ENCODE assay signal across 10 cellular contexts in the genomic region with DNA sequence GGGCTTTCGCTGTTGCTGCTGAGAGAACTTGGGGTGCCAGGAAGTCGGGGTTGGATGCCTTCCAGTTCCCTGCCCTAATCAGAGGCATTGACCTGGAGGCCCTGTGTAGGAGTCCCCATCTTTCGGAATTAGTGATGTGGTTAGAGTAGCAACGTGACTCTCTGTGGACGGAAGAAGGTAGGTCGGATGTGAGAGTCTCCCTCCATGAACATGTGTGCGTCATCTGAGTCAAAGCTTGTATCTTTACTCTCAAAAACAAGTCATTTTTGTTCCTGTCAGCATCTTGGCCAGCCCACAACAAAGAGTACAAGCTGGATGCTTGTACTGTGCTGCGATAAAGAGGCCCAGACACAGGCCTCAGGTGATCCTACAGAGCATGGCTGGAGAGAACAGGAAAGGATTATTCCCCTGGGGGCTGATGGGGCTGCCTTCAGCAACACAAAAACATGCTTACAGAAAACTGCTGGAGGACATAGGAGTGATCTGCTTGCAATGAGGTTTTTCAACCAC. TPM values are rescaled to one million over a fixed set of nuclear protein-coding genes. Genes with fewer than 3 reads are reported as not detected.
DNase-seq lines count a peak whose midpoint lies in the region; ATAC-seq, FAIRE-seq and TF ChIP-seq lines count a peak whose summit lies in the region.
"Had no signal": no experiment of that assay in that cellular context is flagged by ENCODE, and none has a peak within 500 bp of the region (broad histone marks: within the 10 kb centered on the region; RNA-seq: fewer than 3 reads in every experiment).

No MANE protein-coding gene starts in this region.

- H3K4me1 ChIP-seq in right lobe of liver (no peaks in the 10 kb centered on the region), HepG2 (ENCODE audit: insufficient read depth, low read length) (no peaks in the 10 kb centered on the region)

- no TSS peak for BruUV-seq in HepG2 (replicated peaks; lab: Mats Ljungman, UMichigan)

- H3K4me2 ChIP-seq in HepG2 (ENCODE audit: low read depth, low read length): no peak overlapping the region

- no peaks in the 10 kb centered on the region for H3K79me2 ChIP-seq in HepG2 (ENCODE audit: insufficient read depth, low read length)

- H3K36me3 ChIP-seq in right lobe of liver (no peaks in the 10 kb centered on the region), HepG2 (replicated peaks in 1 of 2; ENCODE audit: control insufficient read depth in 1 of 2, insufficient read depth in 2 of 2, low read length in 2 of 2) (no peaks in the 10 kb centered on the region)

- H3K9me3 ChIP-seq in right lobe of liver (no peaks in the 10 kb centered on the region), HepG2 (ENCODE audit: low read length) (no peaks in the 10 kb centered on the region)

- no peak overlapping the region for H3K9ac ChIP-seq in HepG2 (ENCODE audit: insufficient read depth, low read depth, low read length)

- no peak for FAIRE-seq in HepG2 (lab: Jason Lieb, UNC)
- FAIRE-seq: keratinocyte had no signal

- POLR2A ChIA-PET in HepG2 (lab: Yijun Ruan, JAX): no interaction called here

- TF ChIP-seq POLR2A in right lobe of liver (IDR thresholded peaks at IDR 0.05): no peak
- TF ChIP-seq POLR2A in HepG2 (IDR thresholded peaks at IDR 0.05; ENCODE audit: insufficient read depth in 1 of 2, low read depth in 2 of 2, low read length in 2 of 2): no peak
- TF ChIP-seq POLR2A in erythroblast (IDR thresholded peaks at IDR 0.05; ENCODE audit: low read length): no peak

- H2AFZ ChIP-seq in HepG2 (ENCODE audit: low read length): no peak overlapping the region

- DNase-seq in right lobe of liver (no peak), HepG2 (ENCODE audit: low spot score) (no peak), activated T-helper 1 cell treated with Interleukin-2 at 50 U/mL for 16 hours (ENCODE audit: low read depth) (peak; percentile 64), erythroblast (lab: John Stamatoyannopoulos, UW) (no peak), pons (ENCODE audit: low spot score) (no peak), amniotic stem cell (lab: John Stamatoyannopoulos, UW) (no peak)
- peak; percentile 42 to 67 (median 66) for DNase-seq in stimulated activated CD4-positive, alpha-beta T cell treated with anti-CD3 and anti-CD28 coated beads, TNF-alpha, amount 100 ng/mL, for 24 hours (ENCODE audit: low read depth in 3 of 3)

- CTCF ChIA-PET in HepG2 (lab: Yijun Ruan, JAX; ENCODE audit: low intra/inter-chr PET ratio, low total read pairs): no interaction called here

- TF ChIP-seq RAD21 in HepG2 (CRISPR knock-in tag; IDR thresholded peaks at IDR 0.05): no peak

- H3K27ac ChIP-seq in right lobe of liver (no peak overlapping the region), HepG2 (ENCODE audit: extremely low read length, insufficient read depth, low read length) (no peak overlapping the region)

- H3K4me3 ChIP-seq in right lobe of liver: no peak overlapping the region
- H3K4me3 ChIP-seq in HepG2 (replicated peaks in 1 of 3; ENCODE audit: insufficient read depth in 1 of 3, low read depth in 2 of 3, low read length in 3 of 3): no peak overlapping the region

- intact Hi-C loops in right lobe of liver (cut with DNase I): no loop called here
- intact Hi-C loops in HepG2 (cut with micrococcal nuclease; ENCODE audit: unreplicated experiment): no loop called here

- TF ChIP-seq EP300 in HepG2 (IDR thresholded peaks at IDR 0.05; ENCODE audit: low read depth in 2 of 2, low read length in 2 of 2) (no peak), HepG2 (CRISPR knock-in tag; IDR thresholded peaks at IDR 0.05; ENCODE audit: borderline replicate concordance) (no peak)

- H3K27me3 ChIP-seq in right lobe of liver: no peaks in the 10 kb centered on the region
- H3K27me3 ChIP-seq in HepG2 (ENCODE audit: control insufficient read depth in 1 of 2, insufficient read depth in 2 of 2, low read length in 2 of 2): peaks cover 2 to 7% of the 10 kb centered on the region in 2 experiments; a peak in 1 of 5 replicates

- 62% methylated on average over 6 of the region's 8 CpGs for WGBS in right lobe of liver (ENCODE audit: insufficient coverage, low coverage, low lambda C conversion rate, missing lambda C conversion rate)
- WGBS in HepG2 (ENCODE audit: low lambda C conversion rate): 19% methylated on average over 8 of the region's 8 CpGs

- ATAC-seq in right lobe of liver (peak; percentile 17 to 55 (median 48)), HepG2 (no peak), HG03575 (IDR thresholded peaks at IDR 0.05; ENCODE audit: extremely low read depth, insufficient number of reproducible peaks, low FRiP score, unreplicated experiment) (peak; percentile 87)

- H4K20me1 ChIP-seq in HepG2 (ENCODE audit: insufficient read depth, low read length): no peaks in the 10 kb centered on the region

- in situ Hi-C loops in HepG2 (cut with HindIII; ENCODE audit: extremely low pct_ligation_motif_present, low pct_unique_long_range_greater_than_20kb): no loop called here

- no peak for TF ChIP-seq CTCF in right lobe of liver (IDR thresholded peaks at IDR 0.05)
- TF ChIP-seq CTCF in HepG2 (CRISPR knock-in tag; IDR thresholded peaks at IDR 0.05): no peak

TF ChIP-seq in HepG2, 621 proteins besides CTCF, POLR2A, EP300 and RAD21 (continues in another document):
- TF ChIP-seq MED8 (CRISPR knock-in tag; IDR thresholded peaks at IDR 0.05; ENCODE audit: insufficient replicate concordance): no peak
- TF ChIP-seq, protein P1, sequence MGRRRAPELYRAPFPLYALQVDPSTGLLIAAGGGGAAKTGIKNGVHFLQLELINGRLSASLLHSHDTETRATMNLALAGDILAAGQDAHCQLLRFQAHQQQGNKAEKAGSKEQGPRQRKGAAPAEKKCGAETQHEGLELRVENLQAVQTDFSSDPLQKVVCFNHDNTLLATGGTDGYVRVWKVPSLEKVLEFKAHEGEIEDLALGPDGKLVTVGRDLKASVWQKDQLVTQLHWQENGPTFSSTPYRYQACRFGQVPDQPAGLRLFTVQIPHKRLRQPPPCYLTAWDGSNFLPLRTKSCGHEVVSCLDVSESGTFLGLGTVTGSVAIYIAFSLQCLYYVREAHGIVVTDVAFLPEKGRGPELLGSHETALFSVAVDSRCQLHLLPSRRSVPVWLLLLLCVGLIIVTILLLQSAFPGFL (CRISPR knock-in tag; IDR thresholded peaks at IDR 0.05): no peak
- TF ChIP-seq ZNF207 (IDR thresholded peaks at IDR 0.05; ENCODE audit: borderline replicate concordance): no peak

RNA-seq across cellular contexts. Expression of gene IL10, which starts 31.0 kb away (rescaled TPM):
- total RNA-seq in right lobe of liver: 1 to 10 TPM in 1 of 6 experiments, under 1 TPM in 3, not detected in 2; 0.26 to 2.2 (median 0.63) TPM
- not detected in 2 replicates for total RNA-seq in HepG2 (2016; rRNA removed; fragmentation: Illumina TruSeq; extraction: Trizol)
- total RNA-seq in HepG2 (2016; cell fraction: cytosol; rRNA removed; fragmentation: Illumina TruSeq; extraction: Trizol; ENCODE audit: low read depth): not detected in 2 replicates
- not detected in 2 replicates for total RNA-seq in HepG2 (2016; cell fraction: insoluble cytoplasmic fraction; rRNA removed; fragmentation: Illumina TruSeq; extraction: Trizol)
- total RNA-seq in HepG2 (2016; cell fraction: membrane; rRNA removed; fragmentation: Illumina TruSeq; extraction: Trizol): not detected in 2 replicates
- not detected in 2 replicates for total RNA-seq in HepG2 (2016; cell fraction: nucleus; rRNA removed; fragmentation: Illumina TruSeq; extraction: Trizol)
- not detected in 2 replicates for polyA plus RNA-seq in HepG2 (2011; rRNA removed)
- not detected in 2 replicates for polyA plus RNA-seq in HepG2 (2011; cell fraction: cytosol; rRNA removed)
- polyA plus RNA-seq in HepG2 (2011; cell fraction: nucleus; rRNA removed): not detected in 2 replicates
- not detected in 2 replicates for polyA plus RNA-seq in HepG2 (2012)
- polyA plus RNA-seq in HepG2 (2016; cell fraction: cytosol; fragmentation: Illumina TruSeq; extraction: Trizol; ENCODE audit: low read depth): not detected in 2 replicates
- not detected in 2 replicates for polyA plus RNA-seq in HepG2 (2016; cell fraction: insoluble cytoplasmic fraction; fragmentation: Illumina TruSeq; extraction: Trizol; ENCODE audit: low read depth)
- not detected in 2 replicates for polyA plus RNA-seq in HepG2 (2016; cell fraction: membrane; fragmentation: Illumina TruSeq; extraction: Trizol; ENCODE audit: low read depth)
- not detected in 2 replicates for polyA plus RNA-seq in HepG2 (2016; cell fraction: nucleus; fragmentation: Illumina TruSeq; extraction: Trizol; ENCODE audit: insufficient read depth, low read depth)
- not detected in 2 replicates for polyA minus RNA-seq in HepG2 (2011; rRNA and poly(A)+ RNA removed; ENCODE audit: low replicate concordance)
- polyA minus RNA-seq in HepG2 (2011; cell fraction: cytosol; rRNA and poly(A)+ RNA removed): not detected in 2 replicates
- polyA minus RNA-seq in HepG2 (2011; cell fraction: nucleus; rRNA and poly(A)+ RNA removed): not detected in 2 replicates
- polyA plus RNA-seq: keratinocyte had no signal

RNA-seq across cellular contexts. Expression of gene IL19, which starts 32.7 kb away (rescaled TPM):
- total RNA-seq in right lobe of liver (not detected), HepG2 (2016; rRNA removed; fragmentation: Illumina TruSeq; extraction: Trizol) (not detected in 2 replicates)
- total RNA-seq in HepG2 (2016; cell fraction: cytosol; rRNA removed; fragmentation: Illumina TruSeq; extraction: Trizol; ENCODE audit: low read depth): not detected in 2 replicates
- not detected in 2 replicates for total RNA-seq in HepG2 (2016; cell fraction: insoluble cytoplasmic fraction; rRNA removed; fragmentation: Illumina TruSeq; extraction: Trizol)
- not detected in 2 replicates for total RNA-seq in HepG2 (2016; cell fraction: membrane; rRNA removed; fragmentation: Illumina TruSeq; extraction: Trizol)
- not detected in 2 replicates for total RNA-seq in HepG2 (2016; cell fraction: nucleus; rRNA removed; fragmentation: Illumina TruSeq; extraction: Trizol)
- not detected in 2 replicates for polyA plus RNA-seq in HepG2 (2011; rRNA removed)
- polyA plus RNA-seq in HepG2 (2011; cell fraction: cytosol; rRNA removed): not detected in 2 replicates
- not detected in 2 replicates for polyA plus RNA-seq in HepG2 (2011; cell fraction: nucleus; rRNA removed)
- not detected in 2 replicates for polyA plus RNA-seq in HepG2 (2012)
- polyA plus RNA-seq in HepG2 (2016; cell fraction: cytosol; fragmentation: Illumina TruSeq; extraction: Trizol; ENCODE audit: low read depth): not detected in 2 replicates
- polyA plus RNA-seq in HepG2 (2016; cell fraction: insoluble cytoplasmic fraction; fragmentation: Illumina TruSeq; extraction: Trizol; ENCODE audit: low read depth): not detected in 2 replicates
- polyA plus RNA-seq in HepG2 (2016; cell fraction: membrane; fragmentation: Illumina TruSeq; extraction: Trizol; ENCODE audit: low read depth): not detected in 2 replicates
- not detected in 2 replicates for polyA plus RNA-seq in HepG2 (2016; cell fraction: nucleus; fragmentation: Illumina TruSeq; extraction: Trizol; ENCODE audit: insufficient read depth, low read depth)
- polyA minus RNA-seq in HepG2 (2011; rRNA and poly(A)+ RNA removed; ENCODE audit: low replicate concordance): not detected in 2 replicates
- polyA minus RNA-seq in HepG2 (2011; cell fraction: cytosol; rRNA and poly(A)+ RNA removed): not detected in 2 replicates
- not detected in 2 replicates for polyA minus RNA-seq in HepG2 (2011; cell fraction: nucleus; rRNA and poly(A)+ RNA removed)
- total RNA-seq: T-helper 1 cell treated with Interleukin-12 subunit alpha and Interleukin-12 subunit beta and Interleukin-4 antibody, amounts not matched to agents 30 ng/mL and 1 ng/mL, for 36 hours had no signal
- polyA plus RNA-seq: keratinocyte had no signal

Comparison
In these comparisons a context has a peak if more than half of its experiments do, and no peak if none do; other contexts are left out.
1. DNase-seq: peak in activated T-helper 1 cell treated with Interleukin-2 at 50 U/mL for 16 hours (single experiment) and stimulated activated CD4-positive, alpha-beta T cell treated with anti-CD3 and anti-CD28 coated beads, TNF-alpha, amount 100 ng/mL, for 24 hours (3 of 3); none in right lobe of liver (0 of 3), HepG2 (single experiment), erythroblast (0 of 2), pons (single experiment) and amniotic stem cell (single experiment).